Comparison of ENCODE assay signal across 9 cellular contexts in genomic region chr2:113791697-113792590, GRCh38. TPM values are rescaled to one million over a fixed set of nuclear protein-coding genes. Genes with fewer than 3 reads are reported as not detected.
DNase-seq lines count a peak whose midpoint lies in the region; ATAC-seq, FAIRE-seq and TF ChIP-seq lines count a peak whose summit lies in the region.
"Had no signal": no experiment of that assay in that cellular context is flagged by ENCODE, and none has a peak within 500 bp of the region (broad histone marks: within the 10 kb centered on the region; RNA-seq: fewer than 3 reads in every experiment).

No MANE protein-coding gene starts in this region.

- H3K27ac Mint-ChIP-seq in CD8-positive, alpha-beta T cell, result no peak overlapping the region

- H3K36me3 ChIP-seq in endothelial cell of umbilical vein (ENCODE audit: control insufficient read depth in 2 of 2, extremely low read depth in 1 of 2, insufficient read depth in 2 of 2, low read length in 2 of 2) (no peaks in the 10 kb centered on the region), breast epithelium (no peaks in the 10 kb centered on the region)
- H3K36me3 ChIP-seq in CD8-positive, alpha-beta T cell (ENCODE audit: insufficient read depth, low read length), result no peaks in the 10 kb centered on the region

- intact Hi-C loops in endothelial cell of umbilical vein (cut with micrococcal nuclease), result no loop called here
- intact Hi-C loops in CD8-positive, alpha-beta T cell (cut with DNase I, micrococcal nuclease), result no loop called here
- intact Hi-C loops in breast epithelium (cut with DNase I; ENCODE audit: low total_unique reads), result no loop called here

- dilution Hi-C loops in endothelial cell of umbilical vein (cut with MboI; ENCODE audit: extremely low pct_ligation_motif_present, low sequenced_read_pairs), result no loop called here

- H3K79me2 ChIP-seq in endothelial cell of umbilical vein (ENCODE audit: control insufficient read depth, insufficient read depth, low read length), result no peaks in the 10 kb centered on the region

- H3K27me3 Mint-ChIP-seq in CD8-positive, alpha-beta T cell (ENCODE audit: low read depth), result peaks cover 2% of the 10 kb centered on the region

- no peaks in the 10 kb centered on the region for H3K9me1 ChIP-seq in endothelial cell of umbilical vein (replicated peaks; ENCODE audit: control insufficient read depth, extremely low read depth, insufficient read depth, low read length)

- no peaks in the 10 kb centered on the region for H3K4me1 Mint-ChIP-seq in CD8-positive, alpha-beta T cell (ENCODE audit: low read depth)

- no TSS peak for BruUV-seq in endothelial cell of umbilical vein (replicated peaks; lab: Mats Ljungman, UMichigan)

- H2AFZ ChIP-seq in endothelial cell of umbilical vein (ENCODE audit: low read depth, low read length), result no peak overlapping the region

- H3K4me1 ChIP-seq in endothelial cell of umbilical vein (ENCODE audit: control insufficient read depth, extremely low read depth, insufficient read depth, low read length) (no peaks in the 10 kb centered on the region), breast epithelium (no peaks in the 10 kb centered on the region)
- H3K4me1 ChIP-seq in CD8-positive, alpha-beta T cell (ENCODE audit: insufficient read depth, low read length), result no peaks in the 10 kb centered on the region

- no peak overlapping the region for H3K4me3 ChIP-seq in endothelial cell of umbilical vein (replicated peaks in 1 of 3; ENCODE audit: insufficient read depth in 1 of 3, low read depth in 1 of 3, low read length in 3 of 3)
- H3K4me3 ChIP-seq in CD8-positive, alpha-beta T cell (ENCODE audit: low read depth, low read length), result no peak overlapping the region
- H3K4me3 ChIP-seq in breast epithelium, result no peak overlapping the region

- H3K27me3 ChIP-seq in endothelial cell of umbilical vein (ENCODE audit: control insufficient read depth in 2 of 2, insufficient read depth in 2 of 2, low read length in 2 of 2) (peaks cover 0 to 8% of the 10 kb centered on the region in 2 experiments), breast epithelium (no peaks in the 10 kb centered on the region)
- H3K27me3 ChIP-seq in CD8-positive, alpha-beta T cell (ENCODE audit: insufficient read depth, low read length), result no peaks in the 10 kb centered on the region

- H3K9ac ChIP-seq in endothelial cell of umbilical vein (replicated peaks; ENCODE audit: extremely low read depth, insufficient read depth, low read length), result no peak overlapping the region

- no peak for TF ChIP-seq POLR2A in endothelial cell of umbilical vein (IDR thresholded peaks at IDR 0.05; ENCODE audit: low read depth, low read length)
- TF ChIP-seq POLR2A in breast epithelium (IDR thresholded peaks at IDR 0.05), result no peak

- H3K4me3 Mint-ChIP-seq in CD8-positive, alpha-beta T cell, result no peak overlapping the region

- no peaks in the 10 kb centered on the region for H4K20me1 ChIP-seq in endothelial cell of umbilical vein (replicated peaks; ENCODE audit: control insufficient read depth, extremely low read depth, insufficient read depth, low read length)

- H3K27ac ChIP-seq in endothelial cell of umbilical vein (ENCODE audit: insufficient read depth, low read depth, low read length), result no peak overlapping the region
- H3K27ac ChIP-seq in CD8-positive, alpha-beta T cell (ENCODE audit: low read depth, low read length), result no peak overlapping the region
- H3K27ac ChIP-seq in breast epithelium, result no peak overlapping the region

- H3K36me3 Mint-ChIP-seq in CD8-positive, alpha-beta T cell, result no peaks in the 10 kb centered on the region

- peak; percentile 94 for ATAC-seq in GM19467 (IDR thresholded peaks at IDR 0.05; ENCODE audit: unreplicated experiment)
- ATAC-seq in HG03520 (IDR thresholded peaks at IDR 0.05; ENCODE audit: unreplicated experiment), result peak; percentile 89
- ATAC-seq in CD8-positive, alpha-beta T cell, result no peak

- H3K9me3 Mint-ChIP-seq in CD8-positive, alpha-beta T cell, result no peaks in the 10 kb centered on the region

- POLR2A ChIA-PET in endothelial cell of umbilical vein (lab: Charles Lee), result no interaction called here
- POLR2A ChIA-PET in CD8-positive, alpha-beta T cell (lab: Charles Lee), result no interaction called here

- CTCF ChIA-PET in endothelial cell of umbilical vein (lab: Charles Lee), result no interaction called here
- CTCF ChIA-PET in CD8-positive, alpha-beta T cell (lab: Charles Lee), result interaction anchor here (0.8 kb wide), 1 partner anchor 36 kb away, joined by 3 read pairs; no protein-coding TSS in a partner anchor

- peak; percentile 61 for FAIRE-seq in endothelial cell of umbilical vein (lab: Jason Lieb, UNC)
- FAIRE-seq: colon had no signal

- peak; percentile 7 for DNase-seq in Daoy (ENCODE audit: low read depth)
- peak; percentile 18 for DNase-seq in endothelial cell of umbilical vein (ENCODE audit: low read depth, low spot score)
- DNase-seq in NCI-H2029 treated with DMSO at 0.1 percent for 48 hours (lab: John Stamatoyannopoulos, UW), result no peak
- no peak for DNase-seq in CD8-positive, alpha-beta T cell
- DNase-seq in pons (ENCODE audit: low spot score), result no peak
- no peak for DNase-seq in breast epithelium (ENCODE audit: low spot score in 2 of 2)

- peak overlapping the region; percentile 3 for H3K4me2 ChIP-seq in endothelial cell of umbilical vein (ENCODE audit: insufficient read depth, low read length)

- H3K9me3 ChIP-seq in endothelial cell of umbilical vein (replicated peaks; ENCODE audit: control insufficient read depth, insufficient read depth, low read length) (no peaks in the 10 kb centered on the region), breast epithelium (no peaks in the 10 kb centered on the region)
- no peaks in the 10 kb centered on the region for H3K9me3 ChIP-seq in CD8-positive, alpha-beta T cell (ENCODE audit: low read length)

- TF ChIP-seq CTCF in endothelial cell of umbilical vein (IDR thresholded peaks at IDR 0.05; ENCODE audit: extremely low read depth in 1 of 2, insufficient read depth in 1 of 2, low read depth in 1 of 2, low read length in 2 of 2) (no peak), breast epithelium (IDR thresholded peaks at IDR 0.05) (no peak)
- no peak for TF ChIP-seq CTCF in CD8-positive, alpha-beta T cell (IDR thresholded peaks at IDR 0.05)

TF ChIP-seq in endothelial cell of umbilical vein, 7 proteins besides CTCF, POLR2A, EP300 and RAD21:
- TF ChIP-seq EZH2 (IDR thresholded peaks at IDR 0.05; ENCODE audit: borderline replicate concordance, low read depth, low read length, severe bottlenecking) (no peak), MYC (IDR thresholded peaks at IDR 0.05; ENCODE audit: low read depth, low read length) (no peak), FOS (IDR thresholded peaks at IDR 0.05; ENCODE audit: borderline replicate concordance, insufficient read depth, low read length) (peak; percentile 30)
TF ChIP-seq in endothelial cell of umbilical vein: peak in this region for 1.

RNA-seq across cellular contexts. Expression of gene SLC35F5, which starts 35.5 kb away (rescaled TPM):
- total RNA-seq in Daoy (2014; rRNA removed; shearing (Covaris generic)), result 49.8 and 50.1 TPM in 2 replicates
- total RNA-seq in endothelial cell of umbilical vein (46.6 and 51.1 TPM in 2 replicates), breast epithelium (100 to 1,000 TPM in 1 of 3 donors, 10 to 100 TPM in 2; 77.8 to 135 (median 96.7) TPM)
- 18.3 and 22.4 TPM in 2 replicates for polyA plus RNA-seq in endothelial cell of umbilical vein
- 18.3 and 19.0 TPM in 2 replicates for polyA plus RNA-seq in endothelial cell of umbilical vein (2011; cell fraction: cytosol; rRNA removed)
- polyA plus RNA-seq in endothelial cell of umbilical vein (2011; cell fraction: nucleus; rRNA removed), result 25.2 and 26.3 TPM in 2 replicates
- polyA plus RNA-seq in endothelial cell of umbilical vein (2012), result 23.6 and 33.6 TPM in 2 replicates
- polyA minus RNA-seq in endothelial cell of umbilical vein, result 60.1 and 70.3 TPM in 2 replicates
- polyA minus RNA-seq in endothelial cell of umbilical vein (2011; cell fraction: cytosol; rRNA and poly(A)+ RNA removed), result 38.3 TPM
- polyA minus RNA-seq in endothelial cell of umbilical vein (2011; cell fraction: nucleus; rRNA and poly(A)+ RNA removed), result 65.6 and 97.3 TPM in 2 replicates
- 10 to 100 TPM; 19.3 to 20.7 TPM for total RNA-seq in CD8-positive, alpha-beta T cell

Comparison
In these comparisons a context has a peak if more than half of its experiments do, and no peak if none do; other contexts are left out.
1. DNase-seq: peak in Daoy (single experiment) and endothelial cell of umbilical vein (single experiment); none in NCI-H2029 treated with DMSO at 0.1 percent for 48 hours (single experiment), CD8-positive, alpha-beta T cell (0 of 7), pons (single experiment) and breast epithelium (0 of 2).